8 cellular contexts compared by ENCODE assay signal in genomic region chr5:163347671-163348070, GRCh38.
DNase-seq lines count a peak whose midpoint lies in the region; ATAC-seq and TF ChIP-seq lines count a peak whose summit lies in the region.

No MANE protein-coding gene starts in this region.

- H3K27ac ChIP-seq in aorta (ENCODE audit: low read depth in 1 of 2, low read length in 2 of 2), result no peak overlapping the region

- H3K4me3 ChIP-seq in BE2C (ENCODE audit: low read depth, low read length) (no peak overlapping the region), aorta (ENCODE audit: low read length in 2 of 2) (no peak overlapping the region)

- DNase-seq in BE2C (peak; percentile 60), NCI-H748 (lab: John Stamatoyannopoulos, UW; ENCODE audit: unreplicated experiment) (peak; percentile 52), activated T-cell treated with anti-CD3 and anti-CD28 coated beads for 4 hours (peak; percentile 23), fibroblast of peridontal ligament (ENCODE audit: extremely low read depth) (peak; percentile 70), occipital lobe (lab: John Stamatoyannopoulos, UW) (peak; percentile 49), aorta (no peak)

- intact Hi-C loops in aorta (cut with DNase I), result no loop called here

- H3K27me3 ChIP-seq in BE2C (no peaks in the 10 kb centered on the region), aorta (ENCODE audit: control insufficient read depth in 1 of 2, insufficient read depth in 2 of 2, low read length in 1 of 2) (no peaks in the 10 kb centered on the region)

- peaks cover 5% of the 10 kb centered on the region for H3K4me1 ChIP-seq in BE2C
- H3K4me1 ChIP-seq in aorta (ENCODE audit: control insufficient read depth in 1 of 2, insufficient read depth in 2 of 2, low read length in 2 of 2), result no peaks in the 10 kb centered on the region

- ATAC-seq in GM18502 (IDR thresholded peaks at IDR 0.05; ENCODE audit: poor library complexity, unreplicated experiment) (peak; percentile 78), HG02981 (IDR thresholded peaks at IDR 0.05; ENCODE audit: unreplicated experiment) (peak; percentile 65), aorta (ENCODE audit: low FRiP score) (peak; percentile 65)

- WGBS in aorta, 2 donors, result 0 to 1% methylated on average over 2 of the region's 2 CpGs

- peak; percentile 90 for TF ChIP-seq CTCF in BE2C (IDR thresholded peaks at IDR 0.05; ENCODE audit: low read depth, low read length)

- H3K36me3 ChIP-seq in BE2C (no peaks in the 10 kb centered on the region), aorta (ENCODE audit: control insufficient read depth in 1 of 2, insufficient read depth in 2 of 2, low read length in 1 of 2) (no peaks in the 10 kb centered on the region)

- H3K9me3 ChIP-seq in BE2C, result no peaks in the 10 kb centered on the region
- no peaks in the 10 kb centered on the region for H3K9me3 ChIP-seq in aorta (ENCODE audit: control insufficient read depth, low read length)

Comparison
In these comparisons a context has a peak if more than half of its experiments do, and no peak if none do; other contexts are left out.
1. DNase-seq: peak in BE2C (single experiment), NCI-H748 (single experiment), activated T-cell treated with anti-CD3 and anti-CD28 coated beads for 4 hours (single experiment), fibroblast of peridontal ligament (single experiment) and occipital lobe (single experiment); none in aorta (0 of 2).
2. Peak in every context shown above with its lines, with median percentiles within 50 percentile points of each other: ATAC-seq.